In genomic region chr1:172449585-172450523, GRCh38 we compare ENCODE assay signal across 8 cellular contexts. TPM values are rescaled to one million over a fixed set of nuclear protein-coding genes. Genes with fewer than 3 reads are reported as not detected.
DNase-seq lines count a peak whose midpoint lies in the region; ATAC-seq and TF ChIP-seq lines count a peak whose summit lies in the region.

No MANE protein-coding gene starts in this region.

- no peaks in the 10 kb centered on the region for H3K9me3 Mint-ChIP-seq in CD8-positive, alpha-beta T cell
- H3K9me3 Mint-ChIP-seq in activated CD8-positive, alpha-beta T cell treated with anti-CD3 and anti-CD28 coated beads for 36 hours = no peaks in the 10 kb centered on the region
- no peaks in the 10 kb centered on the region for H3K9me3 Mint-ChIP-seq in natural killer cell treated with Interleukin-12 subunit alpha and Interleukin-12 subunit beta and Interleukin-15 and Interleukin-18, amount 100 ng/mL, for 72 hours

- DNase-seq in CD8-positive, alpha-beta T cell = peak in 2 of 7 experiments; percentile 10 to 30
- DNase-seq in NCI-H460 (ENCODE audit: extremely low read depth, low read depth) = peak; percentile 91
- DNase-seq in activated CD8-positive, alpha-beta T cell treated with anti-CD3 and anti-CD28 coated beads for 36 hours = peak; percentile 35
- peak; percentile 77 for DNase-seq in fibroblast of pulmonary artery (ENCODE audit: low read depth)
- peak; percentile 75 for DNase-seq in natural killer cell treated with Interleukin-12 subunit alpha and Interleukin-12 subunit beta and Interleukin-15 and Interleukin-18, amount 100 ng/mL, for 72 hours (ENCODE audit: low spot score)
- DNase-seq in NK-92 treated with Interleukin-12 subunit alpha and Interleukin-12 subunit beta, amount 100 ng/mL, for 24 hours (lab: John Stamatoyannopoulos, UW) = no peak

- H3K9me3 ChIP-seq in CD8-positive, alpha-beta T cell (ENCODE audit: low read length) = no peaks in the 10 kb centered on the region

- ATAC-seq in CD8-positive, alpha-beta T cell = peak; percentile 80
- peak; percentile 88 for ATAC-seq in GM18858 (IDR thresholded peaks at IDR 0.05; ENCODE audit: unreplicated experiment)
- ATAC-seq in HG03039 (IDR thresholded peaks at IDR 0.05; ENCODE audit: unreplicated experiment) = peak; percentile 81
- ATAC-seq in activated CD8-positive, alpha-beta T cell treated with anti-CD3 and anti-CD28 coated beads for 36 hours = peak; percentile 82
- peak; percentile 82 to 89 for ATAC-seq in natural killer cell treated with Interleukin-12 subunit alpha and Interleukin-12 subunit beta and Interleukin-15 and Interleukin-18, amount 100 ng/mL, for 72 hours

- H3K27ac ChIP-seq in CD8-positive, alpha-beta T cell (ENCODE audit: low read depth, low read length) = no peak overlapping the region

- no peaks in the 10 kb centered on the region for H3K36me3 ChIP-seq in CD8-positive, alpha-beta T cell (ENCODE audit: insufficient read depth, low read length)

- no peak overlapping the region for H3K4me3 Mint-ChIP-seq in CD8-positive, alpha-beta T cell
- no peak overlapping the region for H3K4me3 Mint-ChIP-seq in activated CD8-positive, alpha-beta T cell treated with anti-CD3 and anti-CD28 coated beads for 36 hours
- peak overlapping the region; percentile 40 for H3K4me3 Mint-ChIP-seq in natural killer cell treated with Interleukin-12 subunit alpha and Interleukin-12 subunit beta and Interleukin-15 and Interleukin-18, amount 100 ng/mL, for 72 hours

- H3K4me3 ChIP-seq in CD8-positive, alpha-beta T cell (ENCODE audit: low read depth, low read length) = no peak overlapping the region
- no peak overlapping the region for H3K4me3 ChIP-seq in fibroblast of pulmonary artery (replicated peaks; ENCODE audit: low read depth, low read length)

- H3K27ac Mint-ChIP-seq in CD8-positive, alpha-beta T cell = no peak overlapping the region
- H3K27ac Mint-ChIP-seq in activated CD8-positive, alpha-beta T cell treated with anti-CD3 and anti-CD28 coated beads for 36 hours = no peak overlapping the region
- H3K27ac Mint-ChIP-seq in natural killer cell treated with Interleukin-12 subunit alpha and Interleukin-12 subunit beta and Interleukin-15 and Interleukin-18, amount 100 ng/mL, for 72 hours = peak overlapping the region in 1 of 2 donors; percentile 30

- peak; percentile 65 for TF ChIP-seq CTCF in CD8-positive, alpha-beta T cell (IDR thresholded peaks at IDR 0.05)
- TF ChIP-seq CTCF in activated CD8-positive, alpha-beta T cell treated with anti-CD3 and anti-CD28 coated beads for 36 hours (IDR thresholded peaks at IDR 0.05) = peak; percentile 87
- TF ChIP-seq CTCF in fibroblast of pulmonary artery (IDR thresholded peaks at IDR 0.05; ENCODE audit: low read length, missing control alignments) = peak; percentile 92

- intact Hi-C loops in CD8-positive, alpha-beta T cell (cut with DNase I, micrococcal nuclease) = loop anchor here (1.0 to 10.0 kb wide), 5 partner anchors 269 to 1265 kb away; partner anchors contain the start of genes KLHL20 (in 1 of the 2) and METTL13 (in 1 of the 2)
- intact Hi-C loops in activated CD8-positive, alpha-beta T cell treated with anti-CD3 and anti-CD28 coated beads for 36 hours (cut with micrococcal nuclease) = loop anchor here (5.0 kb wide), 1 partner anchor 267 kb away; no protein-coding TSS in a partner anchor

- no peaks in the 10 kb centered on the region for H3K36me3 Mint-ChIP-seq in CD8-positive, alpha-beta T cell
- no peaks in the 10 kb centered on the region for H3K36me3 Mint-ChIP-seq in activated CD8-positive, alpha-beta T cell treated with anti-CD3 and anti-CD28 coated beads for 36 hours (ENCODE audit: low read depth)
- no peaks in the 10 kb centered on the region for H3K36me3 Mint-ChIP-seq in natural killer cell treated with Interleukin-12 subunit alpha and Interleukin-12 subunit beta and Interleukin-15 and Interleukin-18, amount 100 ng/mL, for 72 hours

- POLR2A ChIA-PET in CD8-positive, alpha-beta T cell (lab: Charles Lee) = no interaction called here
- POLR2A ChIA-PET in activated CD8-positive, alpha-beta T cell treated with anti-CD3 and anti-CD28 coated beads for 36 hours (lab: Charles Lee) = interaction anchor here (2.1 kb wide), 1 partner anchor 9 kb away, joined by 4 read pairs; no protein-coding TSS in a partner anchor

- H3K4me1 ChIP-seq in CD8-positive, alpha-beta T cell (ENCODE audit: insufficient read depth, low read length) = peaks cover 13% of the 10 kb centered on the region

- no peaks in the 10 kb centered on the region for H3K27me3 Mint-ChIP-seq in CD8-positive, alpha-beta T cell (ENCODE audit: low read depth)
- no peaks in the 10 kb centered on the region for H3K27me3 Mint-ChIP-seq in activated CD8-positive, alpha-beta T cell treated with anti-CD3 and anti-CD28 coated beads for 36 hours
- H3K27me3 Mint-ChIP-seq in natural killer cell treated with Interleukin-12 subunit alpha and Interleukin-12 subunit beta and Interleukin-15 and Interleukin-18, amount 100 ng/mL, for 72 hours = peaks cover 0 to 4% of the 10 kb centered on the region in 2 donors

- no peaks in the 10 kb centered on the region for H3K27me3 ChIP-seq in CD8-positive, alpha-beta T cell (ENCODE audit: insufficient read depth, low read length)

- peaks cover 12% of the 10 kb centered on the region for H3K4me1 Mint-ChIP-seq in CD8-positive, alpha-beta T cell (ENCODE audit: low read depth)
- peaks cover 22% of the 10 kb centered on the region for H3K4me1 Mint-ChIP-seq in activated CD8-positive, alpha-beta T cell treated with anti-CD3 and anti-CD28 coated beads for 36 hours (ENCODE audit: low read depth)
- peaks cover 10 to 20% of the 10 kb centered on the region in 2 donors for H3K4me1 Mint-ChIP-seq in natural killer cell treated with Interleukin-12 subunit alpha and Interleukin-12 subunit beta and Interleukin-15 and Interleukin-18, amount 100 ng/mL, for 72 hours (ENCODE audit: low read depth in 2 of 2)

- CTCF ChIA-PET in CD8-positive, alpha-beta T cell (lab: Charles Lee) = interaction anchor here (0.6 to 1.9 kb wide), 7 partner anchors 11 to 307 kb away, joined by 3 to 8 read pairs (median 3); no protein-coding TSS in a partner anchor
- CTCF ChIA-PET in activated CD8-positive, alpha-beta T cell treated with anti-CD3 and anti-CD28 coated beads for 36 hours (lab: Charles Lee) = interaction anchor here (0.7 to 3.3 kb wide), 13 partner anchors 8 to 447 kb away, joined by 3 to 16 read pairs (median 4); no protein-coding TSS in a partner anchor

RNA-seq across cellular contexts. Expression of gene PIGC, which starts 6.0 kb away (rescaled TPM):
- 10 to 100 TPM; 22.1 to 23.2 TPM for total RNA-seq in CD8-positive, alpha-beta T cell
- total RNA-seq in NCI-H460 (2014; rRNA removed; shearing (Covaris generic)) = 27.9 and 30.9 TPM in 2 replicates
- 32.2 and 36.3 TPM in 2 replicates for polyA plus RNA-seq in NCI-H460 (2014; cell fraction: nucleus; rRNA removed)
- 10 to 100 TPM; 17.8 to 19.5 TPM for total RNA-seq in activated CD8-positive, alpha-beta T cell treated with anti-CD3 and anti-CD28 coated beads for 36 hours
- 10 to 100 TPM; 22.4 to 27.0 TPM for total RNA-seq in natural killer cell treated with Interleukin-12 subunit alpha and Interleukin-12 subunit beta and Interleukin-15 and Interleukin-18, amount 100 ng/mL, for 72 hours

RNA-seq across cellular contexts. Expression of gene C1orf105, which starts 29.4 kb away (rescaled TPM):
- not detected for total RNA-seq in CD8-positive, alpha-beta T cell
- not detected in 2 replicates for total RNA-seq in NCI-H460 (2014; rRNA removed; shearing (Covaris generic))
- polyA plus RNA-seq in NCI-H460 (2014; cell fraction: nucleus; rRNA removed) = not detected in 2 replicates
- total RNA-seq in activated CD8-positive, alpha-beta T cell treated with anti-CD3 and anti-CD28 coated beads for 36 hours = not detected
- total RNA-seq in natural killer cell treated with Interleukin-12 subunit alpha and Interleukin-12 subunit beta and Interleukin-15 and Interleukin-18, amount 100 ng/mL, for 72 hours = not detected
